In genomic region chr1:33363470-33363861, GRCh38 we compare ENCODE assay signal across 12 cellular contexts. TPM values are rescaled to one million over a fixed set of nuclear protein-coding genes. Genes with fewer than 3 reads are reported as not detected.
DNase-seq lines count a peak whose midpoint lies in the region; ATAC-seq and TF ChIP-seq lines count a peak whose summit lies in the region.
"Had no signal": no experiment of that assay in that cellular context is flagged by ENCODE, and none has a peak within 500 bp of the region (broad histone marks: within the 10 kb centered on the region; RNA-seq: fewer than 3 reads in every experiment).

No MANE protein-coding gene starts in this region.

- in situ Hi-C loops in SK-MEL-5 (cut with HindIII; ENCODE audit: low pct_unique_long_range_greater_than_20kb, low sequenced_read_pairs) (no loop called here), brain microvascular endothelial cell (cut with HindIII; ENCODE audit: low pct_ligation_motif_present, low sequenced_read_pairs) (no loop called here)

- ATAC-seq in HG02981 (IDR thresholded peaks at IDR 0.05; ENCODE audit: unreplicated experiment), result no peak
- ATAC-seq: activated T-helper 17 cell treated with anti-CD3 and anti-CD28 coated beads, Interleukin-2, amount 50 U/mL, for 72 hours had no signal

- peak overlapping the region; percentile 69; the same call in 1 of the 2 replicates for H3K9ac ChIP-seq in iPS-20b (ENCODE audit: low read depth, low read length)
- no peak overlapping the region for H3K9ac ChIP-seq in rectal smooth muscle tissue (ENCODE audit: low read length)

- H3K4me1 ChIP-seq in iPS-20b (ENCODE audit: insufficient read depth, low read length), result peaks cover 34% of the 10 kb centered on the region
- H3K4me1 ChIP-seq in rectal smooth muscle tissue (ENCODE audit: control insufficient read depth, insufficient read depth, low read length), result peaks cover 33% of the 10 kb centered on the region

- peaks cover 49% of the 10 kb centered on the region for H3K27me3 ChIP-seq in iPS-20b (ENCODE audit: insufficient read depth, low read length)
- H3K27me3 ChIP-seq in rectal smooth muscle tissue (ENCODE audit: control insufficient read depth, insufficient read depth, low read length), result no peaks in the 10 kb centered on the region
- no peaks in the 10 kb centered on the region for H3K27me3 ChIP-seq in brain microvascular endothelial cell (replicated peaks)

- H3K9me3 ChIP-seq in iPS-20b (ENCODE audit: insufficient read depth, low read depth, low read length), result no peaks in the 10 kb centered on the region

- H3K36me3 ChIP-seq in iPS-20b (ENCODE audit: insufficient read depth, low read depth, low read length) (no peaks in the 10 kb centered on the region), rectal smooth muscle tissue (ENCODE audit: control insufficient read depth, insufficient read depth, low read length) (no peaks in the 10 kb centered on the region), brain microvascular endothelial cell (replicated peaks) (peaks cover 16% of the 10 kb centered on the region)

- DNase-seq in DMS79 treated with DMSO at 0.1 percent for 48 hours (lab: John Stamatoyannopoulos, UW), result peak; percentile 86
- DNase-seq in SK-MEL-5 (ENCODE audit: low read depth, low spot score), result peak; percentile 43
- no peak for DNase-seq in GM10266 (ENCODE audit: extremely low spot score)
- DNase-seq in brain microvascular endothelial cell, result no peak
- no peak for DNase-seq in NCI-H2171 (lab: John Stamatoyannopoulos, UW)
- DNase-seq: Calu3 had no signal

- TF ChIP-seq CTCF in GM10266 (IDR thresholded peaks at IDR 0.05; ENCODE audit: control insufficient read depth, insufficient read depth, low read depth, missing control alignments) (no peak), brain microvascular endothelial cell (IDR thresholded peaks at IDR 0.05; ENCODE audit: low read depth, low read length, missing control alignments) (no peak)

- H3K27ac ChIP-seq in iPS-20b (ENCODE audit: low read length) (peak overlapping the region; percentile 25), rectal smooth muscle tissue (ENCODE audit: low read depth, low read length) (peak overlapping the region; percentile 74), brain microvascular endothelial cell (no peak overlapping the region)

- H3K4me3 ChIP-seq in iPS-20b (ENCODE audit: low read length) (peak overlapping the region; percentile 56; the same call in 1 of the 2 replicates), rectal smooth muscle tissue (ENCODE audit: low read length) (no peak overlapping the region), brain microvascular endothelial cell (ENCODE audit: low read depth, low read length) (no peak overlapping the region)

RNA-seq across cellular contexts. Expression of gene A3GALT2, which starts 42.6 kb away (rescaled TPM):
- total RNA-seq in SK-MEL-5 (2014; rRNA removed; shearing (Covaris generic)), result not detected in 2 replicates
- polyA plus RNA-seq in SK-MEL-5 (2015; cell fraction: cytosol; rRNA removed), result not detected in 2 replicates
- polyA plus RNA-seq in SK-MEL-5 (2015; cell fraction: nucleus; rRNA removed), result not detected in 2 replicates
- total RNA-seq: activated T-helper 17 cell treated with anti-CD3 and anti-CD28 coated beads, Interleukin-2, amount 50 U/mL, for 72 hours; Calu3; dermis microvascular lymphatic vessel endothelial cell; pulmonary artery endothelial cell had no signal

Comparison
In these comparisons a context has a peak if more than half of its experiments do, and no peak if none do; other contexts are left out.
1. DNase-seq: peak in DMS79 treated with DMSO at 0.1 percent for 48 hours (single experiment) and SK-MEL-5 (single experiment); none in GM10266 (single experiment), brain microvascular endothelial cell (single experiment) and NCI-H2171 (single experiment).